ENCODE assay signal across 8 cellular contexts in genomic region chr4:102501176-102501634, GRCh38. TPM values are rescaled to one million over a fixed set of nuclear protein-coding genes. Genes with fewer than 3 reads are reported as not detected.
DNase-seq lines count a peak whose midpoint lies in the region; ATAC-seq lines count a peak whose summit lies in the region.

TSS of gene NFKB1 (plus strand) at chr4:102501359. CDS start at chr4:102525519, 24,160 bp downstream.

- peak within 1 kb of the TSS; percentile 86 for H3K27ac ChIP-seq in mesodermal cell (ENCODE audit: low read depth, low read length, severe bottlenecking)

- peak within 1 kb of the TSS; percentile 90 to 98 for H3K4me3 Mint-ChIP-seq in effector memory CD8-positive, alpha-beta T cell

- peak; percentile 69 for ATAC-seq in HG02885 (IDR thresholded peaks at IDR 0.05; ENCODE audit: poor library complexity, unreplicated experiment)
- ATAC-seq in effector memory CD8-positive, alpha-beta T cell (replicated peaks): peak; percentile 74

- H3K27ac Mint-ChIP-seq in effector memory CD8-positive, alpha-beta T cell: peak within 1 kb of the TSS; percentile 99

- H3K4me3 ChIP-seq in mesodermal cell (ENCODE audit: extremely low read depth, insufficient read depth, low read length, poor library complexity, severe bottlenecking): peak within 1 kb of the TSS; percentile 73

- peaks cover 20 to 32% of the 10 kb centered on the region in 2 donors for H3K4me1 Mint-ChIP-seq in effector memory CD8-positive, alpha-beta T cell (ENCODE audit: low read depth in 2 of 2)

- no peaks in the 10 kb centered on the region for H3K27me3 Mint-ChIP-seq in effector memory CD8-positive, alpha-beta T cell

- WGBS in mesodermal cell (ENCODE audit: insufficient coverage in 2 of 2), 2 experiments: 0 to 1% methylated on average over 22 to 25 of the region's 60 CpGs

- no peaks in the 10 kb centered on the region for H3K9me3 ChIP-seq in mesodermal cell (ENCODE audit: control insufficient read depth, low read length)

- H3K4me1 ChIP-seq in mesodermal cell (ENCODE audit: control insufficient read depth, insufficient read depth, low read length, poor library complexity, severe bottlenecking): peaks cover 6% of the 10 kb centered on the region

- no peaks in the 10 kb centered on the region for H3K9me3 Mint-ChIP-seq in effector memory CD8-positive, alpha-beta T cell

- peaks cover 36% of the 10 kb centered on the region for H3K36me3 Mint-ChIP-seq in effector memory CD8-positive, alpha-beta T cell (ENCODE audit: insufficient read depth)

- DNase-seq in NCI-H82 (lab: John Stamatoyannopoulos, UW) (peak; percentile 55), NCI-H82 treated with DMSO at 0.1 percent for 48 hours (lab: John Stamatoyannopoulos, UW; ENCODE audit: unreplicated experiment) (no peak), NCI-H446 treated with DMSO at 0.1 percent for 48 hours (lab: John Stamatoyannopoulos, UW) (peak; percentile 16)
- peak; percentile 88 for DNase-seq in activated CD8-positive, alpha-beta memory T cell treated with anti-CD3 and anti-CD28 coated beads for 24 hours
- DNase-seq in effector memory CD8-positive, alpha-beta T cell: peak; percentile 83 to 86 (median 83)
- DNase-seq in stimulated activated CD8-positive, alpha-beta memory T cell treated with anti-CD3 and anti-CD28 coated beads, Interleukin-15, amount 100 ng/mL, for 48 hours (ENCODE audit: low read depth in 2 of 2): peak; percentile 75 to 76

- H3K36me3 ChIP-seq in mesodermal cell (ENCODE audit: control insufficient read depth, insufficient read depth, low read length): no peaks in the 10 kb centered on the region

RNA-seq across cellular contexts. Expression of gene NFKB1, which starts in this region (rescaled TPM):
- polyA plus RNA-seq in mesodermal cell (2013, experiment 1 of 2): 9.8 TPM
- polyA plus RNA-seq in mesodermal cell (2013, experiment 2 of 2): 9.3 TPM
